26 cellular contexts compared by ENCODE assay signal in genomic region chr20:60361761-60362410, GRCh38.
"Had no signal": no experiment of that assay in that cellular context is flagged by ENCODE, and none has a peak within 500 bp of the region (broad histone marks: within the 10 kb centered on the region; RNA-seq: fewer than 3 reads in every experiment).

No MANE protein-coding gene starts in this region.

- H3K9ac ChIP-seq: parathyroid adenoma had no signal

- H3K4me1 ChIP-seq: ascending aorta, esophagus squamous epithelium, parathyroid adenoma, psoas muscle, spleen, stomach, thyroid gland had no signal

- H3K9me3 Mint-ChIP-seq: activated naive CD4-positive, alpha-beta T cell treated with anti-CD3 and anti-CD28 coated beads for 36 hours; activated naive CD8-positive, alpha-beta T cell treated with anti-CD3 and anti-CD28 coated beads, Interleukin-2, amount 10 ng/mL, durations not matched to agents 7 days and 5 days; central memory CD8-positive, alpha-beta T cell; dendritic cell treated with granulocyte-macrophage colony-stimulating factor and Interleukin-4, amounts not matched to agents 40 ng/mL and 50 ng/mL, for 4 days; mesothelial cell of epicardium; stimulated activated effector memory CD8-positive, alpha-beta T cell treated with anti-CD3 and anti-CD28 coated beads, Interleukin-12 subunit alpha, Interleukin-12 subunit beta, amount 100 ng/mL, for 72 hours had no signal

- H3K36me3 Mint-ChIP-seq: activated naive CD8-positive, alpha-beta T cell treated with anti-CD3 and anti-CD28 coated beads, Interleukin-2, amount 10 ng/mL, durations not matched to agents 7 days and 5 days; mesothelial cell of epicardium; naive B cell; stimulated activated effector memory CD8-positive, alpha-beta T cell treated with anti-CD3 and anti-CD28 coated beads, Interleukin-12 subunit alpha, Interleukin-12 subunit beta, amount 100 ng/mL, for 72 hours had no signal

- H3K4me2 ChIP-seq: hepatocyte had no signal

- H3K4me3 Mint-ChIP-seq: activated naive CD4-positive, alpha-beta T cell treated with anti-CD3 and anti-CD28 coated beads for 36 hours; activated naive CD8-positive, alpha-beta T cell treated with anti-CD3 and anti-CD28 coated beads, Interleukin-2, amount 10 ng/mL, durations not matched to agents 7 days and 5 days; central memory CD8-positive, alpha-beta T cell; dendritic cell treated with granulocyte-macrophage colony-stimulating factor and Interleukin-4, amounts not matched to agents 40 ng/mL and 50 ng/mL, for 4 days; mesothelial cell of epicardium; naive B cell; stimulated activated effector memory CD8-positive, alpha-beta T cell treated with anti-CD3 and anti-CD28 coated beads, Interleukin-12 subunit alpha, Interleukin-12 subunit beta, amount 100 ng/mL, for 72 hours had no signal

- H3K36me3 ChIP-seq: ascending aorta, esophagus squamous epithelium, spleen, stomach, thyroid gland had no signal

- H3K4me3 ChIP-seq: ascending aorta, esophagus squamous epithelium, hepatocyte, psoas muscle, spleen, stomach, thyroid gland had no signal

- H3K27ac Mint-ChIP-seq: activated naive CD4-positive, alpha-beta T cell treated with anti-CD3 and anti-CD28 coated beads for 36 hours; activated naive CD8-positive, alpha-beta T cell treated with anti-CD3 and anti-CD28 coated beads, Interleukin-2, amount 10 ng/mL, durations not matched to agents 7 days and 5 days; dendritic cell treated with granulocyte-macrophage colony-stimulating factor and Interleukin-4, amounts not matched to agents 40 ng/mL and 50 ng/mL, for 4 days; mesothelial cell of epicardium; naive B cell; stimulated activated effector memory CD8-positive, alpha-beta T cell treated with anti-CD3 and anti-CD28 coated beads, Interleukin-12 subunit alpha, Interleukin-12 subunit beta, amount 100 ng/mL, for 72 hours had no signal

- ATAC-seq: left ventricle myocardium superior; psoas muscle; right cardiac atrium; stimulated activated effector memory CD8-positive, alpha-beta T cell treated with anti-CD3 and anti-CD28 coated beads, Interleukin-12 subunit alpha, Interleukin-12 subunit beta, amount 100 ng/mL, for 72 hours had no signal

- H3K27me3 ChIP-seq: ascending aorta, esophagus squamous epithelium, hepatocyte, spleen, stomach, thyroid gland had no signal

- DNase-seq: activated CD4-positive, alpha-beta T cell treated with anti-CD3 and anti-CD28 coated beads for 4 hours; activated CD4-positive, alpha-beta T cell treated with anti-CD3 and anti-CD28 coated beads, Interleukin-2, amount 50 U/mL, for 4 hours; activated CD8-positive, alpha-beta memory T cell treated with anti-CD3 and anti-CD28 coated beads for 24 hours; activated effector memory CD4-positive, alpha-beta T cell treated with Interleukin-2 at 50 U/mL for 16 hours; activated naive CD4-positive, alpha-beta T cell treated with anti-CD3 and anti-CD28 coated beads for 36 hours; activated naive CD8-positive, alpha-beta T cell treated with anti-CD3 and anti-CD28 coated beads, Interleukin-2, amount 10 ng/mL, durations not matched to agents 7 days and 5 days; esophagus squamous epithelium; glutamatergic neuron; left ventricle myocardium superior; naive B cell; occipital lobe; psoas muscle; right cardiac atrium; spleen; stimulated activated CD4-positive, alpha-beta T cell treated with anti-CD3 and anti-CD28 coated beads, Interleukin-4, amount 100 ng/mL, for 24 hours; stomach; T-helper 9 cell; thyroid gland had no signal

- H3K27ac ChIP-seq: ascending aorta, esophagus squamous epithelium, hepatocyte, parathyroid adenoma, psoas muscle, spleen, stomach, thyroid gland, VCaP had no signal

- H3K9me3 ChIP-seq: ascending aorta, esophagus squamous epithelium, psoas muscle, spleen, stomach, thyroid gland had no signal

- H3K4me1 Mint-ChIP-seq: activated naive CD8-positive, alpha-beta T cell treated with anti-CD3 and anti-CD28 coated beads, Interleukin-2, amount 10 ng/mL, durations not matched to agents 7 days and 5 days; central memory CD8-positive, alpha-beta T cell; naive B cell; stimulated activated effector memory CD8-positive, alpha-beta T cell treated with anti-CD3 and anti-CD28 coated beads, Interleukin-12 subunit alpha, Interleukin-12 subunit beta, amount 100 ng/mL, for 72 hours had no signal

- H3K27me3 Mint-ChIP-seq: activated naive CD8-positive, alpha-beta T cell treated with anti-CD3 and anti-CD28 coated beads, Interleukin-2, amount 10 ng/mL, durations not matched to agents 7 days and 5 days; central memory CD8-positive, alpha-beta T cell; dendritic cell treated with granulocyte-macrophage colony-stimulating factor and Interleukin-4, amounts not matched to agents 40 ng/mL and 50 ng/mL, for 4 days; naive B cell had no signal
